In genomic region chr7:47690902-47691558, GRCh38 we compare ENCODE assay signal across 13 cellular contexts.
A peak's percentile ranks its signal among the peaks of the same experiment; 100 is the strongest.
DNase-seq lines count a peak whose midpoint lies in the region; ATAC-seq and TF ChIP-seq lines count a peak whose summit lies in the region.
"Had no signal": no experiment of that assay in that cellular context is flagged by ENCODE, and none has a peak within 500 bp of the region (broad histone marks: within the 10 kb centered on the region; RNA-seq: fewer than 3 reads in every experiment).

No MANE protein-coding gene starts in this region.

- intact Hi-C loops in left ventricle myocardium superior (cut with micrococcal nuclease) (no loop called here), Right ventricle myocardium inferior (cut with DNase I) (no loop called here)

- DNase-seq in left ventricle myocardium superior (no peak), Right ventricle myocardium inferior (ENCODE audit: missing footprints) (no peak), cardiac fibroblast (ENCODE audit: low read depth in 2 of 2) (peak; percentile 46 to 50), mesenteric fat pad (ENCODE audit: low spot score) (peak; percentile 24), GM20000 (ENCODE audit: low spot score) (no peak), NCI-H1930 (lab: John Stamatoyannopoulos, UW) (no peak), NCI-H69 (lab: John Stamatoyannopoulos, UW) (no peak), DMS53 treated with DMSO at 0.1 percent for 48 hours (lab: John Stamatoyannopoulos, UW; ENCODE audit: unreplicated experiment) (no peak)
- DNase-seq: activated T-cell treated with anti-CD3 and anti-CD28 coated beads, Interleukin-2, amount 50 U/mL, for 24 hours; GOT3; NCI-H446; Right ventricle myocardium superior; WERI-Rb-1 had no signal

- ATAC-seq in left ventricle myocardium superior (peak; percentile 27), Right ventricle myocardium inferior (no peak)

- TF ChIP-seq CTCF in cardiac fibroblast (IDR thresholded peaks at IDR 0.05; ENCODE audit: low read depth, low read length), result no peak
- no peak for TF ChIP-seq CTCF in GM20000 (IDR thresholded peaks at IDR 0.05; ENCODE audit: extremely low read depth, missing control alignments)

- no peak overlapping the region for H3K4me3 ChIP-seq in cardiac fibroblast (replicated peaks in 1 of 2; ENCODE audit: low read depth in 2 of 2, low read length in 2 of 2)

Comparison
In these comparisons a context has a peak if more than half of its experiments do, and no peak if none do; other contexts are left out.
1. DNase-seq: peak in cardiac fibroblast (2 of 2) and mesenteric fat pad (single experiment); none in left ventricle myocardium superior (single experiment), Right ventricle myocardium inferior (single experiment), GM20000 (single experiment), NCI-H1930 (0 of 2), NCI-H69 (single experiment) and DMS53 treated with DMSO at 0.1 percent for 48 hours (single experiment).